ENCODE assay signal across 20 cellular contexts in the genomic region with DNA sequence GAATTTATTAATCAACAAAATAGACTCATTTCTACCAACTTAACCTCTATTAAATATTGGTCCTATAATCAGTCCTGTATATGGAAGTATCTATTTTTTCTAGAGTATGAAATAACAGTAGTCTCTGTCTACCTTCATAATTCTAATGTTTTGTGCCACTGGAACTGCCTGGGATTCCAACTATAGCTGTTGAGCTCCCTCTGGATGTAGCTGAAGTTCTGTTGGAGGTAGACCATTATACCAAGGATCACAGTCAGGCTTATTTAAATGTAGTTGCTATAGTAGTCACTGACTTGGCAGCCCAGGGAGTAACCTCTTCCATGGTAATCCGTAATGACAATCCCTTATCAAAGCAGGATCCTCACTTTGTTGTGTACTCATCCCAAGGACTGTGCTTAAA. TPM values are rescaled to one million over a fixed set of nuclear protein-coding genes. Genes with fewer than 3 reads are reported as not detected.
DNase-seq lines count a peak whose midpoint lies in the region; ATAC-seq, FAIRE-seq and TF ChIP-seq lines count a peak whose summit lies in the region.
"Had no signal": no experiment of that assay in that cellular context is flagged by ENCODE, and none has a peak within 500 bp of the region (broad histone marks: within the 10 kb centered on the region; RNA-seq: fewer than 3 reads in every experiment).

No MANE protein-coding gene starts in this region.

- H3K27ac ChIP-seq in liver (ENCODE audit: low read depth in 1 of 2, low read length in 2 of 2): no peak overlapping the region
- H3K27ac ChIP-seq in pancreas: no peak overlapping the region
- H3K27ac ChIP-seq: A549, GM23248 had no signal

- no peaks in the 10 kb centered on the region for H3K36me3 Mint-ChIP-seq in natural killer cell
- no peaks in the 10 kb centered on the region for H3K36me3 Mint-ChIP-seq in activated CD4-positive, alpha-beta T cell treated with anti-CD3 and anti-CD28 coated beads, Interleukin-2, amount 10 ng/mL, durations not matched to agents 7 days and 5 days (ENCODE audit: low read depth)
- H3K36me3 Mint-ChIP-seq: CD14-positive monocyte; CD8-positive, alpha-beta memory T cell had no signal

- no peak overlapping the region for H3K27ac Mint-ChIP-seq in natural killer cell
- H3K27ac Mint-ChIP-seq in activated CD4-positive, alpha-beta T cell treated with anti-CD3 and anti-CD28 coated beads, Interleukin-2, amount 10 ng/mL, durations not matched to agents 7 days and 5 days: no peak overlapping the region
- H3K27ac Mint-ChIP-seq: CD14-positive monocyte; CD8-positive, alpha-beta memory T cell had no signal

- FAIRE-seq in H54 (lab: Jason Lieb, UNC) (peak; percentile 15), pancreas (lab: Jason Lieb, UNC) (no peak)
- FAIRE-seq: A549, GM12878, GM18507 had no signal

- TF ChIP-seq POLR2A in H54 (IDR thresholded peaks at IDR 0.05; ENCODE audit: low read depth, low read length): no peak

- 83% methylated on average over 1 of the region's 1 CpG for WGBS in liver
- WGBS in pancreas, 2 donors: 74 to 92% methylated on average over 1 of the region's 1 CpG

- TF ChIP-seq CTCF in fibroblast of villous mesenchyme (IDR thresholded peaks at IDR 0.05; ENCODE audit: insufficient read depth, low read depth, low read length) (peak; percentile 2), liver (IDR thresholded peaks at IDR 0.05; ENCODE audit: low read depth, low read length, missing input control) (peak; percentile 17), pancreas (IDR thresholded peaks at IDR 0.05) (no peak), natural killer cell (IDR thresholded peaks at IDR 0.05) (no peak)

- H3K9me3 ChIP-seq in liver (ENCODE audit: control insufficient read depth in 4 of 4, low read length in 3 of 4) (no peaks in the 10 kb centered on the region), pancreas (no peaks in the 10 kb centered on the region)
- H3K9me3 ChIP-seq: A549, Caco-2 had no signal

- POLR2A ChIA-PET in activated CD4-positive, alpha-beta T cell treated with anti-CD3 and anti-CD28 coated beads, Interleukin-2, amount 10 ng/mL, durations not matched to agents 7 days and 5 days (lab: Charles Lee): no interaction called here

- H3K4me1 ChIP-seq in liver (ENCODE audit: control insufficient read depth in 4 of 4, insufficient read depth in 4 of 4, low read length in 3 of 4): peaks cover 0 to 3% (median 0%) of the 10 kb centered on the region in 4 donors
- H3K4me1 ChIP-seq in pancreas: peaks cover 0 to 5% (median 0%) of the 10 kb centered on the region in 3 donors
- H3K4me1 ChIP-seq: A549 had no signal

- H3K36me3 ChIP-seq in liver (ENCODE audit: control insufficient read depth in 4 of 4, insufficient read depth in 3 of 4, low read depth in 1 of 4, low read length in 3 of 4) (no peaks in the 10 kb centered on the region), pancreas (no peaks in the 10 kb centered on the region)

- no peaks in the 10 kb centered on the region for H3K4me1 Mint-ChIP-seq in natural killer cell
- H3K4me1 Mint-ChIP-seq in activated CD4-positive, alpha-beta T cell treated with anti-CD3 and anti-CD28 coated beads, Interleukin-2, amount 10 ng/mL, durations not matched to agents 7 days and 5 days: no peaks in the 10 kb centered on the region
- H3K4me1 Mint-ChIP-seq: CD14-positive monocyte; CD8-positive, alpha-beta memory T cell had no signal

- H3K9me3 Mint-ChIP-seq in natural killer cell: peaks cover 9 to 19% of the 10 kb centered on the region in 2 donors
- no peaks in the 10 kb centered on the region for H3K9me3 Mint-ChIP-seq in activated CD4-positive, alpha-beta T cell treated with anti-CD3 and anti-CD28 coated beads, Interleukin-2, amount 10 ng/mL, durations not matched to agents 7 days and 5 days

- no peak overlapping the region for H3K4me3 Mint-ChIP-seq in natural killer cell
- no peak overlapping the region for H3K4me3 Mint-ChIP-seq in activated CD4-positive, alpha-beta T cell treated with anti-CD3 and anti-CD28 coated beads, Interleukin-2, amount 10 ng/mL, durations not matched to agents 7 days and 5 days
- H3K4me3 Mint-ChIP-seq: CD14-positive monocyte; CD8-positive, alpha-beta memory T cell had no signal

- H3K9ac ChIP-seq in liver (ENCODE audit: low read depth in 1 of 2, low read length in 2 of 2): no peak overlapping the region
- H3K9ac ChIP-seq: GM23248 had no signal

- H3K27me3 ChIP-seq in liver (ENCODE audit: control insufficient read depth in 4 of 4, insufficient read depth in 4 of 4, low read length in 3 of 4) (no peaks in the 10 kb centered on the region), pancreas (no peaks in the 10 kb centered on the region)

- CTCF ChIA-PET in activated CD4-positive, alpha-beta T cell treated with anti-CD3 and anti-CD28 coated beads, Interleukin-2, amount 10 ng/mL, durations not matched to agents 7 days and 5 days (lab: Charles Lee): interaction anchor here (1.3 kb wide), 1 partner anchor 60 kb away, joined by 3 read pairs; no protein-coding TSS in a partner anchor

- TF ChIP-seq RAD21 in liver (IDR thresholded peaks at IDR 0.05): peak; percentile 70 to 71

- H3K4me3 ChIP-seq in fibroblast of villous mesenchyme (ENCODE audit: low read depth, low read length) (no peak overlapping the region), liver (ENCODE audit: low read depth in 1 of 3, low read length in 3 of 3) (no peak overlapping the region), pancreas (no peak overlapping the region)
- H3K4me3 ChIP-seq: A549, GM12878, GM23248 had no signal

- DNase-seq in H54 (ENCODE audit: insufficient read length, low spot score) (no peak), fibroblast of villous mesenchyme (ENCODE audit: low read depth) (no peak), pancreas (no peak), natural killer cell (no peak), SK-N-DZ (ENCODE audit: low spot score) (no peak), Kasumi-1 (lab: John Stamatoyannopoulos, UW) (no peak)
- DNase-seq in activated CD4-positive, alpha-beta T cell treated with anti-CD3 and anti-CD28 coated beads, Interleukin-2, amount 10 ng/mL, durations not matched to agents 7 days and 5 days: no peak
- DNase-seq: Caco-2; CD8-positive, alpha-beta memory T cell; GM23248; H7; IMR-90 had no signal

- H3K27me3 Mint-ChIP-seq in natural killer cell (ENCODE audit: low read depth in 2 of 2): no peaks in the 10 kb centered on the region
- no peaks in the 10 kb centered on the region for H3K27me3 Mint-ChIP-seq in activated CD4-positive, alpha-beta T cell treated with anti-CD3 and anti-CD28 coated beads, Interleukin-2, amount 10 ng/mL, durations not matched to agents 7 days and 5 days
- H3K27me3 Mint-ChIP-seq: CD8-positive, alpha-beta memory T cell had no signal

- intact Hi-C loops in pancreas (cut with DNase I) (no loop called here), natural killer cell (cut with micrococcal nuclease) (no loop called here)

- ATAC-seq in pancreas (peak in 3 of 4 donors; percentile 32 to 90 (median 60)), natural killer cell (no peak)
- ATAC-seq: A549, GM12878 had no signal

TF ChIP-seq in liver, 16 proteins besides CTCF, POLR2A, EP300 and RAD21:
- TF ChIP-seq EGR1 (IDR thresholded peaks at IDR 0.05; ENCODE audit: low read depth in 2 of 2) (no peak), JUND (IDR thresholded peaks at IDR 0.05) (no peak), HNF4G (IDR thresholded peaks at IDR 0.05) (no peak), FOXA1 (IDR thresholded peaks at IDR 0.05) (no peak), YY1 (IDR thresholded peaks at IDR 0.05) (no peak), TAF1 (conservative IDR thresholded peaks at IDR 0.05) (no peak), GABPA (IDR thresholded peaks at IDR 0.05 in 1 of 2, conservative IDR thresholded peaks at IDR 0.05 in 1 of 2) (no peak), FOXA2 (IDR thresholded peaks at IDR 0.05) (no peak), HNF4A (conservative IDR thresholded peaks at IDR 0.05) (no peak), RXRA (IDR thresholded peaks at IDR 0.05) (no peak)
- TF ChIP-seq, protein P1, sequence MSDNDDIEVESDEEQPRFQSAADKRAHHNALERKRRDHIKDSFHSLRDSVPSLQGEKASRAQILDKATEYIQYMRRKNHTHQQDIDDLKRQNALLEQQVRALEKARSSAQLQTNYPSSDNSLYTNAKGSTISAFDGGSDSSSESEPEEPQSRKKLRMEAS (IDR thresholded peaks at IDR 0.05): no peak

RNA-seq across cellular contexts. Expression of gene PHYHIPL, which starts 48.5 kb away (rescaled TPM):
- total RNA-seq in fibroblast of villous mesenchyme (not detected in 2 replicates), liver (1 to 10 TPM; 1.3 to 2.5 TPM), pancreas (10 to 100 TPM in 1 of 6 donors, 1 to 10 TPM in 5; 3.8 to 12.8 (median 6.4) TPM), natural killer cell (not detected)
- polyA plus RNA-seq in liver (1 to 10 TPM; 1.5 to 3.0 TPM), pancreas (1 to 10 TPM; 1.9 to 4.7 TPM)
- 32.7 and 44.5 TPM in 2 replicates for polyA plus RNA-seq in SK-N-DZ (2014; cell fraction: cytosol; rRNA removed)
- polyA plus RNA-seq in SK-N-DZ (2014; cell fraction: nucleus; rRNA removed): 16.8 and 22.4 TPM in 2 replicates
- total RNA-seq in activated CD4-positive, alpha-beta T cell treated with anti-CD3 and anti-CD28 coated beads, Interleukin-2, amount 10 ng/mL, durations not matched to agents 7 days and 5 days: not detected
- total RNA-seq: CD8-positive, alpha-beta memory T cell; Daoy; GM23248; H7; IMR-90 had no signal
- polyA plus RNA-seq: AG04450; BJ; CD14-positive monocyte; CD8-positive, alpha-beta memory T cell; GM23248; IMR-90 had no signal

Comparison
In these comparisons a context has a peak if more than half of its experiments do, and no peak if none do; other contexts are left out.
1. CTCF ChIP-seq: peak in fibroblast of villous mesenchyme (single experiment) and liver (single experiment); none in pancreas (0 of 4) and natural killer cell (single experiment).
2. ATAC-seq: peak in pancreas (3 of 4); none in natural killer cell (0 of 3).